33 cellular contexts compared by ENCODE assay signal in genomic region chr6:70852667-70853246, GRCh38.
"Had no signal": no experiment of that assay in that cellular context is flagged by ENCODE, and none has a peak within 500 bp of the region (broad histone marks: within the 10 kb centered on the region; RNA-seq: fewer than 3 reads in every experiment).

No MANE protein-coding gene starts in this region.

- H3K4me1 ChIP-seq: adrenal gland, breast epithelium had no signal

- H3K9me3 ChIP-seq: adrenal gland, body of pancreas, breast epithelium had no signal

- H3K36me3 ChIP-seq: adrenal gland, brain microvascular endothelial cell, breast epithelium had no signal

- ATAC-seq: activated CD8-positive, alpha-beta T cell treated with anti-CD3 and anti-CD28 coated beads for 36 hours; activated naive CD4-positive, alpha-beta T cell treated with anti-CD3 and anti-CD28 coated beads, Interleukin-2, amount 50 U/mL, for 72 hours; activated T-cell treated with anti-CD3 and anti-CD28 coated beads, Interleukin-2, amount 50 U/mL, for 4 hours; activated T-cell treated with anti-CD3 and anti-CD28 coated beads, Interleukin-2, amount 50 U/mL, for 72 hours; activated T-helper 17 cell treated with anti-CD3 and anti-CD28 coated beads, Interleukin-2, amount 50 U/mL, for 72 hours; body of pancreas had no signal

- H3K27me3 ChIP-seq: adrenal gland, body of pancreas, brain microvascular endothelial cell, breast epithelium had no signal

- H3K4me3 ChIP-seq: adrenal gland, body of pancreas, breast epithelium had no signal

- DNase-seq: activated B cell treated with CpG ODN at 0.5 μM for 24 hours; activated CD4-positive, alpha-beta memory T cell treated with anti-CD3 and anti-CD28 coated beads for 36 hours; activated CD4-positive, alpha-beta T cell treated with anti-CD3 and anti-CD28 coated beads for 4 hours; activated CD4-positive, alpha-beta T cell treated with anti-CD3 and anti-CD28 coated beads, Interleukin-2, amount 10 ng/mL, durations not matched to agents 24 days and 14 days; activated CD4-positive, alpha-beta T cell treated with anti-CD3 and anti-CD28 coated beads, Interleukin-2, amount 50 U/mL, for 1 hour; activated CD4-positive, alpha-beta T cell treated with anti-CD3 and anti-CD28 coated beads, Interleukin-2, amount 50 U/mL, for 4 hours; activated CD4-positive, CD25-positive, alpha-beta regulatory T cell treated with anti-CD3 and anti-CD28 coated beads, Interleukin-2, amount 50 U/mL, for 72 hours; activated CD8-positive, alpha-beta memory T cell treated with anti-CD3 and anti-CD28 coated beads, Interleukin-2, amount 50 U/mL, for 4 hours; activated CD8-positive, alpha-beta T cell treated with anti-CD3 and anti-CD28 coated beads for 36 hours; activated effector memory CD4-positive, alpha-beta T cell treated with anti-CD3 and anti-CD28 coated beads, Interleukin-2, amount 50 U/mL, for 16 hours; activated gamma-delta T cell treated with Interleukin-2 at 50 U/mL for 16 hours; activated naive CD4-positive, alpha-beta T cell; activated naive CD4-positive, alpha-beta T cell treated with anti-CD3 and anti-CD28 coated beads for 36 hours; activated naive CD4-positive, alpha-beta T cell treated with anti-CD3 and anti-CD28 coated beads, Interleukin-2, amount 50 U/mL, for 16 hours; activated naive CD8-positive, alpha-beta T cell treated with anti-CD3 and anti-CD28 coated beads for 36 hours; activated T-cell treated with anti-CD3 and anti-CD28 coated beads for 4 hours; activated T-cell treated with anti-CD3 and anti-CD28 coated beads, Interleukin-2, amount 50 U/mL, for 1 hour; activated T-cell treated with anti-CD3 and anti-CD28 coated beads, Interleukin-2, amount 50 U/mL, for 4 hours; activated T-cell treated with anti-CD3 and anti-CD28 coated beads, Interleukin-2, amount 50 U/mL, for 72 hours; adrenal gland; amniotic stem cell; aorta; body of pancreas; brain microvascular endothelial cell; central memory CD4-positive, alpha-beta T cell; T-helper 2 cell; T-helper 9 cell had no signal

- FAIRE-seq: astrocyte, TTC549 had no signal

- H3K27ac ChIP-seq: adrenal gland, body of pancreas, brain microvascular endothelial cell, breast epithelium, VCaP had no signal
